ENCODE assay signal across 18 cellular contexts in the genomic region with DNA sequence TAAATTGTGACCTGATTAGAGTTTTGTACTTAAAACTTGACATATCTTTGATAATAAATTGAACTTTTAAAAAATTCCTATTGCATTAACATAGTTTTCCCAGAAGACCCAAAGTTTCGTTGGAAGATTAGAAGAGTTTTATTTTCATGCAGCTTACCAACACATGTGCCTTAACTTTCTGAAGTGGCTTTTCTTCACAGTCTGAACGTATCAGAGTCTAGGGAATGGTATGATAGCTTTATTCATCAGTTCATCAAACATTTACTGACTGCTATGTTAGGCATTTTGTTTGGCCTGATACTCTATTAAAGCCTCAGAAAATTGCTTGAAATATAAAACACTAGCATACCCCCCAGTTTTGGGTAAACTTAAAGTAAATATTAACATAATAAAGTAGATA.
DNase-seq lines count a peak whose midpoint lies in the region; ATAC-seq and TF ChIP-seq lines count a peak whose summit lies in the region.
"Had no signal": no experiment of that assay in that cellular context is flagged by ENCODE, and none has a peak within 500 bp of the region (broad histone marks: within the 10 kb centered on the region; RNA-seq: fewer than 3 reads in every experiment).

No MANE protein-coding gene starts in this region.

- peaks cover 18% of the 10 kb centered on the region for H3K4me1 ChIP-seq in HUES64 (ENCODE audit: insufficient read depth, low read length)
- peaks cover 21% of the 10 kb centered on the region for H3K4me1 ChIP-seq in mesenchymal stem cell (ENCODE audit: control insufficient read depth, insufficient read depth, low read depth, low read length)

- no peak overlapping the region for H3K4ac ChIP-seq in mesenchymal stem cell (ENCODE audit: low read depth in 1 of 2, low read length in 2 of 2)

- no peak overlapping the region for H2BK120ac ChIP-seq in mesenchymal stem cell (ENCODE audit: low read depth, low read length)

- H3K9ac ChIP-seq in HUES64 (ENCODE audit: low read depth, low read length), result no peak overlapping the region
- H3K9ac ChIP-seq in mesenchymal stem cell (ENCODE audit: low read length), result peak overlapping the region; percentile 53
- H3K9ac ChIP-seq: KMS-11, SK-N-SH had no signal

- no peak overlapping the region for H4K8ac ChIP-seq in mesenchymal stem cell (ENCODE audit: low read length)

- no peak for TF ChIP-seq CTCF in AG10803 (conservative IDR thresholded peaks at IDR 0.05; ENCODE audit: low read length)

- peaks cover 7% of the 10 kb centered on the region for H3K79me1 ChIP-seq in mesenchymal stem cell (replicated peaks; ENCODE audit: low read length, poor library complexity, severe bottlenecking)

- no peak for ATAC-seq in GM21619 (IDR thresholded peaks at IDR 0.05; ENCODE audit: unreplicated experiment)
- ATAC-seq: A549 had no signal

- H3K23ac ChIP-seq in mesenchymal stem cell (ENCODE audit: low read length in 2 of 2), result no peak overlapping the region

- H3K27me3 ChIP-seq in HUES64 (ENCODE audit: insufficient read depth, low read length), result no peaks in the 10 kb centered on the region
- H3K27me3 ChIP-seq in mesenchymal stem cell (ENCODE audit: control insufficient read depth in 1 of 2, insufficient read depth in 1 of 2, low read length in 2 of 2), result no peaks in the 10 kb centered on the region

- no peak overlapping the region for H3K4me2 ChIP-seq in mesenchymal stem cell (ENCODE audit: low read length, poor library complexity, severe bottlenecking)
- H3K4me2 ChIP-seq: A549, KMS-11, SK-N-SH had no signal

- H4K91ac ChIP-seq in mesenchymal stem cell (ENCODE audit: low read length), result no peak overlapping the region

- H2AFZ ChIP-seq in mesenchymal stem cell (ENCODE audit: low read depth, low read length), result no peak overlapping the region

- H3K4me3 ChIP-seq in AG10803 (ENCODE audit: low read length) (no peak overlapping the region), HUES64 (ENCODE audit: low read length) (no peak overlapping the region), mesenchymal stem cell (ENCODE audit: insufficient read depth in 1 of 2, low read depth in 1 of 2, low read length in 2 of 2) (peak overlapping the region in 1 of 2 experiments; percentile 8)
- H3K4me3 ChIP-seq: A549 had no signal

- H3K18ac ChIP-seq in mesenchymal stem cell (ENCODE audit: low read depth in 1 of 2, low read length in 2 of 2), result no peak overlapping the region

- H2BK12ac ChIP-seq in mesenchymal stem cell (ENCODE audit: low read length in 2 of 2), result no peak overlapping the region

- no peak overlapping the region for H2BK5ac ChIP-seq in mesenchymal stem cell (ENCODE audit: low read depth, low read length, poor library complexity, severe bottlenecking)

- DNase-seq in AG10803 (ENCODE audit: low read depth) (peak; percentile 34), fibroblast of peridontal ligament (ENCODE audit: extremely low read depth) (peak; percentile 36), mesenchymal stem cell (no peak), ecto neural progenitor cell (ENCODE audit: low spot score) (no peak), HuH-7 (ENCODE audit: low spot score) (no peak)
- no peak for DNase-seq in activated naive CD4-positive, alpha-beta T cell treated with Interleukin-2 at 50 U/mL for 16 hours
- DNase-seq: AML-193, COR-L47, HCEC 1CT, NCI-H1436, NCI-H2081, NCI-H510A, NCI-H774, SK-N-SH had no signal

- H3K36me3 ChIP-seq in HUES64 (ENCODE audit: insufficient read depth, low read length), result peaks cover 9% of the 10 kb centered on the region; the same call in 1 of the 2 replicates
- H3K36me3 ChIP-seq in mesenchymal stem cell (ENCODE audit: control insufficient read depth in 1 of 2, insufficient read depth in 2 of 2, low read depth in 1 of 2, low read length in 2 of 2), result peaks cover 9 to 43% of the 10 kb centered on the region in 2 experiments

- WGBS in HUES64, result 100% methylated on average over 2 of the region's 2 CpGs
- WGBS in mesenchymal stem cell, result no CpG with 5 or more reads among the region's 2 CpGs

- no peak overlapping the region for H2AK5ac ChIP-seq in mesenchymal stem cell (ENCODE audit: low read length, severe bottlenecking)

- H2BK15ac ChIP-seq in mesenchymal stem cell (ENCODE audit: low read depth, poor library complexity, severe bottlenecking), result no peak overlapping the region

- H3K27ac ChIP-seq in HUES64 (ENCODE audit: low read depth, low read length) (peak overlapping the region; percentile 79), mesenchymal stem cell (ENCODE audit: low read length, poor library complexity, severe bottlenecking) (no peak overlapping the region)
- H3K27ac ChIP-seq: A549, KMS-11 had no signal

- no peak overlapping the region for H3K14ac ChIP-seq in mesenchymal stem cell (ENCODE audit: low read length in 2 of 2)

- H3K9me3 ChIP-seq in HUES64 (ENCODE audit: insufficient read depth, low read depth, low read length) (no peaks in the 10 kb centered on the region), mesenchymal stem cell (ENCODE audit: control insufficient read depth, low read length) (no peaks in the 10 kb centered on the region)
- H3K9me3 ChIP-seq: A549, SK-N-SH had no signal

Comparison
In these comparisons a context has a peak if more than half of its experiments do, and no peak if none do; other contexts are left out.
1. DNase-seq: peak in AG10803 (single experiment) and fibroblast of peridontal ligament (single experiment); none in mesenchymal stem cell (single experiment), ecto neural progenitor cell (single experiment), HuH-7 (single experiment) and activated naive CD4-positive, alpha-beta T cell treated with Interleukin-2 at 50 U/mL for 16 hours (single experiment).